Comparison of ENCODE assay signal across 22 cellular contexts in genomic region chr1:55712148-55712547, GRCh38.
"Had no signal": no experiment of that assay in that cellular context is flagged by ENCODE, and none has a peak within 500 bp of the region (broad histone marks: within the 10 kb centered on the region; RNA-seq: fewer than 3 reads in every experiment).

No MANE protein-coding gene starts in this region.

- H3K4me1 Mint-ChIP-seq: activated CD4-positive, alpha-beta T cell treated with anti-CD3 and anti-CD28 coated beads, Interleukin-2, amount 10 ng/mL, durations not matched to agents 24 days and 14 days; activated CD8-positive, alpha-beta memory T cell treated with anti-CD3 and anti-CD28 coated beads, Interleukin-2, amount 10 ng/mL, durations not matched to agents 7 days and 5 days; activated naive CD8-positive, alpha-beta T cell treated with anti-CD3 and anti-CD28 coated beads, Interleukin-2, amount 50 U/mL, for 24 hours; memory B cell; naive B cell; T-helper 17 cell had no signal

- H3K27me3 Mint-ChIP-seq: activated CD4-positive, alpha-beta T cell treated with anti-CD3 and anti-CD28 coated beads, Interleukin-2, amount 10 ng/mL, durations not matched to agents 24 days and 14 days; activated CD8-positive, alpha-beta memory T cell treated with anti-CD3 and anti-CD28 coated beads, Interleukin-2, amount 10 ng/mL, durations not matched to agents 7 days and 5 days had no signal

- H3K4me3 Mint-ChIP-seq: activated CD4-positive, alpha-beta T cell treated with anti-CD3 and anti-CD28 coated beads, Interleukin-2, amount 10 ng/mL, durations not matched to agents 24 days and 14 days; activated CD8-positive, alpha-beta memory T cell treated with anti-CD3 and anti-CD28 coated beads, Interleukin-2, amount 10 ng/mL, durations not matched to agents 7 days and 5 days; activated CD8-positive, alpha-beta T cell treated with anti-CD3 and anti-CD28 coated beads for 36 hours; activated naive CD8-positive, alpha-beta T cell treated with anti-CD3 and anti-CD28 coated beads, Interleukin-2, amount 50 U/mL, for 24 hours; memory B cell; naive B cell; neural crest cell; T-helper 17 cell had no signal

- DNase-seq: activated CD4-positive, alpha-beta T cell treated with anti-CD3 and anti-CD28 coated beads, Interleukin-2, amount 10 ng/mL, durations not matched to agents 24 days and 14 days; activated CD8-positive, alpha-beta memory T cell treated with anti-CD3 and anti-CD28 coated beads, Interleukin-2, amount 10 ng/mL, durations not matched to agents 7 days and 5 days; activated CD8-positive, alpha-beta T cell treated with anti-CD3 and anti-CD28 coated beads for 36 hours; activated gamma-delta T cell; activated naive CD4-positive, alpha-beta T cell treated with anti-CD3 and anti-CD28 coated beads, Interleukin-2, amount 50 U/mL, for 16 hours; activated naive CD8-positive, alpha-beta T cell treated with anti-CD3 and anti-CD28 coated beads, Interleukin-2, amount 50 U/mL, for 24 hours; activated T-cell treated with anti-CD3 and anti-CD28 coated beads for 4 hours; central memory CD4-positive, alpha-beta T cell; dermis blood vessel endothelial cell; effector memory CD4-positive, alpha-beta T cell; head of caudate nucleus; left cardiac atrium; naive B cell; occipital lobe; sigmoid colon; stimulated activated CD4-positive, alpha-beta T cell treated with anti-CD3 and anti-CD28 coated beads, Interleukin-4, amount 100 ng/mL, for 24 hours; stimulated activated naive CD4-positive, alpha-beta T cell treated with Interleukin-2 at 50 U/mL for 16 hours; T-helper 17 cell; upper lobe of right lung had no signal

- H3K9me3 Mint-ChIP-seq: activated CD4-positive, alpha-beta T cell treated with anti-CD3 and anti-CD28 coated beads, Interleukin-2, amount 10 ng/mL, durations not matched to agents 24 days and 14 days; activated CD8-positive, alpha-beta T cell treated with anti-CD3 and anti-CD28 coated beads for 36 hours; activated naive CD8-positive, alpha-beta T cell treated with anti-CD3 and anti-CD28 coated beads, Interleukin-2, amount 50 U/mL, for 24 hours; naive B cell had no signal

- H3K27me3 ChIP-seq: gastroesophageal sphincter, sigmoid colon, upper lobe of right lung had no signal

- H3K27ac ChIP-seq: gastroesophageal sphincter, sigmoid colon, upper lobe of right lung had no signal

- H3K36me3 ChIP-seq: gastroesophageal sphincter, sigmoid colon, upper lobe of right lung had no signal

- H3K27ac Mint-ChIP-seq: activated CD4-positive, alpha-beta T cell treated with anti-CD3 and anti-CD28 coated beads, Interleukin-2, amount 10 ng/mL, durations not matched to agents 24 days and 14 days; activated CD8-positive, alpha-beta memory T cell treated with anti-CD3 and anti-CD28 coated beads, Interleukin-2, amount 10 ng/mL, durations not matched to agents 7 days and 5 days; activated CD8-positive, alpha-beta T cell treated with anti-CD3 and anti-CD28 coated beads for 36 hours; activated naive CD8-positive, alpha-beta T cell treated with anti-CD3 and anti-CD28 coated beads, Interleukin-2, amount 50 U/mL, for 24 hours; memory B cell; naive B cell; T-helper 17 cell had no signal

- H3K4me3 ChIP-seq: gastroesophageal sphincter, sigmoid colon, upper lobe of right lung had no signal

- ATAC-seq: activated CD8-positive, alpha-beta memory T cell treated with anti-CD3 and anti-CD28 coated beads, Interleukin-2, amount 10 ng/mL, durations not matched to agents 7 days and 5 days; activated CD8-positive, alpha-beta T cell treated with anti-CD3 and anti-CD28 coated beads for 36 hours; activated naive CD8-positive, alpha-beta T cell treated with anti-CD3 and anti-CD28 coated beads, Interleukin-2, amount 50 U/mL, for 24 hours; gastroesophageal sphincter; left cardiac atrium; T-helper 17 cell; upper lobe of right lung had no signal

- H3K36me3 Mint-ChIP-seq: activated CD8-positive, alpha-beta memory T cell treated with anti-CD3 and anti-CD28 coated beads, Interleukin-2, amount 10 ng/mL, durations not matched to agents 7 days and 5 days; memory B cell; naive B cell had no signal

- H3K9me3 ChIP-seq: gastroesophageal sphincter, sigmoid colon, upper lobe of right lung had no signal
